ENCODE assay signal across 8 cellular contexts in the genomic region with DNA sequence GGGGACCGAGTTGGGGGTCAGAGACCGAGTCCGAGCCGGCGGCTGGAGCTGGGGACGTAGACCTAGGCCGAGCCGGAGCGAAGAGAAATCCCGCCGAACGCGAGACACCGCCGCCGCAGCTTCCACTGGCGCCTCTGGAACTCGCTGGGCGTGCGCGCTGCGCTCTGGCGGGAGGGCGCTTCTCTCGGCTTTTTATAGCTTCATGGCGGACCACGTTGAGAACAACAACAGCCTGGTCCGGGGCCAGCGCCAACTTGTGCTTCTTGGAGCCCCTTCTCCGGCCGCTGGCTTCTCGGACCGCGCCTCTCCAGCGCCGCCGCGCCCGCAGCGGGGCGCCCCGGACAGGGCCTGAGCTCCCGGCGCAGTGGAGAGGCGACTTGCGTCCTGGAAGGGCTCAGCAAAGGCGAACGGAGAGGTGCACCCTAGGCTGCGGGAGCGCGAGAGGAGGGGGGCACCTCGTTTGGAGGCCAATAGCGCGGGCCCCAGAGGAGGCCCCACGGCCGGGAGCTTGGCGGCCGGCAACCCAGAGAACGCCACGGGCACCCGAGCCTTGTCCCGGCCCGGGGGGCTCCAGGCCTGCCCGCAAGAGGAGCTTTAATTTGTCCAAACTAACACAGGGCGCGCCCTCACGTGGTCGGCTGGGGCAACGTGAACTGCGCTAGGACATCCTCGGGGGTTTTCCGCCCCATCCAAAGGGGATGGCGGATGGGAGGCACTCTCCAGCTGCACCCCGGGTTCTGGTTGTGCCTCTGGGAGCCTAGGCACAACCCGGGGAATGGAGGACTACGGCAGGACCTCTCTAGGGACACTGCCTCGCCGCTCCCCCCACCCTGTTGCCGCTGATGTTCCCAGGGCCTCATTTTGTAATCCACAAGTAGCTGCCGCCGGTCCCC. TPM values are rescaled to one million over a fixed set of nuclear protein-coding genes. Genes with fewer than 3 reads are reported as not detected.
DNase-seq lines count a peak whose midpoint lies in the region; ATAC-seq and TF ChIP-seq lines count a peak whose summit lies in the region.

No MANE protein-coding gene starts in this region.

- peak; percentile 46 for ATAC-seq in GM19035 (IDR thresholded peaks at IDR 0.05; ENCODE audit: unreplicated experiment)

- peak overlapping the region in 1 of 3 donors; percentile 80 for H3K27ac Mint-ChIP-seq in IgD-negative memory B cell
- H3K27ac Mint-ChIP-seq in activated T-helper 2 cell treated with anti-CD3 and anti-CD28 coated beads, Interferon-gamma antibody, Interleukin-2, Interleukin-4, amounts not matched to agents 10 μg/mL and 5 μg/mL and 100 μg/mL, durations not matched to agents 14 hours and 24 hours and 36 hours = peak overlapping the region; percentile 53
- peak overlapping the region; percentile 48 to 81 (median 77) for H3K27ac Mint-ChIP-seq in nephron
- peak overlapping the region; percentile 37 for H3K27ac Mint-ChIP-seq in stimulated activated naive CD8-positive, alpha-beta T cell treated with anti-CD3 and anti-CD28 coated beads, Interleukin-15, Interleukin-2, amounts not matched to agents 100 ng/mL and 50 ng/mL, for 24 hours

- no peaks in the 10 kb centered on the region for H3K9me3 Mint-ChIP-seq in IgD-negative memory B cell
- H3K9me3 Mint-ChIP-seq in activated T-helper 2 cell treated with anti-CD3 and anti-CD28 coated beads, Interferon-gamma antibody, Interleukin-2, Interleukin-4, amounts not matched to agents 10 μg/mL and 5 μg/mL and 100 μg/mL, durations not matched to agents 14 hours and 24 hours and 36 hours = no peaks in the 10 kb centered on the region
- H3K9me3 Mint-ChIP-seq in nephron = no peaks in the 10 kb centered on the region
- no peaks in the 10 kb centered on the region for H3K9me3 Mint-ChIP-seq in stimulated activated naive CD8-positive, alpha-beta T cell treated with anti-CD3 and anti-CD28 coated beads, Interleukin-15, Interleukin-2, amounts not matched to agents 100 ng/mL and 50 ng/mL, for 24 hours

- peak overlapping the region; percentile 88 to 95 (median 92) for H3K4me3 Mint-ChIP-seq in IgD-negative memory B cell
- H3K4me3 Mint-ChIP-seq in activated T-helper 2 cell treated with anti-CD3 and anti-CD28 coated beads, Interferon-gamma antibody, Interleukin-2, Interleukin-4, amounts not matched to agents 10 μg/mL and 5 μg/mL and 100 μg/mL, durations not matched to agents 14 hours and 24 hours and 36 hours (ENCODE audit: low read depth) = peak overlapping the region; percentile 71
- peak overlapping the region; percentile 83 to 90 (median 87) for H3K4me3 Mint-ChIP-seq in nephron
- H3K4me3 Mint-ChIP-seq in stimulated activated naive CD8-positive, alpha-beta T cell treated with anti-CD3 and anti-CD28 coated beads, Interleukin-15, Interleukin-2, amounts not matched to agents 100 ng/mL and 50 ng/mL, for 24 hours = peak overlapping the region; percentile 75

- H3K4me1 Mint-ChIP-seq in IgD-negative memory B cell (peaks cover 5 to 10% (median 8%) of the 10 kb centered on the region in 3 donors), nephron (peaks cover 14% of the 10 kb centered on the region)
- H3K4me1 Mint-ChIP-seq in activated T-helper 2 cell treated with anti-CD3 and anti-CD28 coated beads, Interferon-gamma antibody, Interleukin-2, Interleukin-4, amounts not matched to agents 10 μg/mL and 5 μg/mL and 100 μg/mL, durations not matched to agents 14 hours and 24 hours and 36 hours (ENCODE audit: low read depth) = peaks cover 16% of the 10 kb centered on the region
- peaks cover 25% of the 10 kb centered on the region for H3K4me1 Mint-ChIP-seq in stimulated activated naive CD8-positive, alpha-beta T cell treated with anti-CD3 and anti-CD28 coated beads, Interleukin-15, Interleukin-2, amounts not matched to agents 100 ng/mL and 50 ng/mL, for 24 hours (ENCODE audit: low read depth)

- H3K36me3 Mint-ChIP-seq in IgD-negative memory B cell = no peaks in the 10 kb centered on the region
- H3K36me3 Mint-ChIP-seq in activated T-helper 2 cell treated with anti-CD3 and anti-CD28 coated beads, Interferon-gamma antibody, Interleukin-2, Interleukin-4, amounts not matched to agents 10 μg/mL and 5 μg/mL and 100 μg/mL, durations not matched to agents 14 hours and 24 hours and 36 hours (ENCODE audit: low read depth) = peaks cover 10% of the 10 kb centered on the region
- H3K36me3 Mint-ChIP-seq in nephron (ENCODE audit: low read depth) = peaks cover 6% of the 10 kb centered on the region
- H3K36me3 Mint-ChIP-seq in stimulated activated naive CD8-positive, alpha-beta T cell treated with anti-CD3 and anti-CD28 coated beads, Interleukin-15, Interleukin-2, amounts not matched to agents 100 ng/mL and 50 ng/mL, for 24 hours (ENCODE audit: low read depth) = no peaks in the 10 kb centered on the region

- intact Hi-C loops in activated T-helper 2 cell treated with anti-CD3 and anti-CD28 coated beads, Interferon-gamma antibody, Interleukin-2, Interleukin-4, amounts not matched to agents 10 μg/mL and 5 μg/mL and 100 μg/mL, durations not matched to agents 14 hours and 24 hours and 36 hours (cut with micrococcal nuclease) = loop anchor here (1.0 kb wide), 2 partner anchors 37 to 123 kb away; partner anchors contain the start of gene MBD4

- peak; percentile 74 to 77 for DNase-seq in AML-193 (lab: John Stamatoyannopoulos, UW)
- peak; percentile 84 for DNase-seq in RPMI7951 (ENCODE audit: low read depth)
- peak; percentile 89 for DNase-seq in activated T-helper 2 cell treated with anti-CD3 and anti-CD28 coated beads, Interferon-gamma antibody, Interleukin-2, Interleukin-4, amounts not matched to agents 10 μg/mL and 5 μg/mL and 100 μg/mL, durations not matched to agents 14 hours and 24 hours and 36 hours (ENCODE audit: low spot score)
- DNase-seq in fibroblast of peridontal ligament (ENCODE audit: extremely low read depth) = peak; percentile 83

- peaks cover 8% of the 10 kb centered on the region for H3K27me3 Mint-ChIP-seq in IgD-negative memory B cell
- H3K27me3 Mint-ChIP-seq in activated T-helper 2 cell treated with anti-CD3 and anti-CD28 coated beads, Interferon-gamma antibody, Interleukin-2, Interleukin-4, amounts not matched to agents 10 μg/mL and 5 μg/mL and 100 μg/mL, durations not matched to agents 14 hours and 24 hours and 36 hours (ENCODE audit: low read depth) = no peaks in the 10 kb centered on the region
- peaks cover 3% of the 10 kb centered on the region for H3K27me3 Mint-ChIP-seq in nephron (ENCODE audit: low read depth)
- no peaks in the 10 kb centered on the region for H3K27me3 Mint-ChIP-seq in stimulated activated naive CD8-positive, alpha-beta T cell treated with anti-CD3 and anti-CD28 coated beads, Interleukin-15, Interleukin-2, amounts not matched to agents 100 ng/mL and 50 ng/mL, for 24 hours

- peak; percentile 32 to 62 (median 52) for TF ChIP-seq CTCF in nephron (IDR thresholded peaks at IDR 0.05; ENCODE audit: unreplicated experiment in 3 of 3)

RNA-seq across cellular contexts. Expression of gene HMCES, which starts 37.7 kb away (rescaled TPM):
- polyA plus RNA-seq in IgD-negative memory B cell = 40.1 TPM
- total RNA-seq in RPMI7951 (2014; rRNA removed; shearing (Covaris generic)) = 38.2 and 38.3 TPM in 2 replicates
- total RNA-seq in activated T-helper 2 cell treated with anti-CD3 and anti-CD28 coated beads, Interferon-gamma antibody, Interleukin-2, Interleukin-4, amounts not matched to agents 10 μg/mL and 5 μg/mL and 100 μg/mL, durations not matched to agents 14 hours and 24 hours and 36 hours = 63.6 and 70.7 TPM in 2 replicates

Comparison
In these comparisons a context has a peak if more than half of its experiments do, and no peak if none do; other contexts are left out.
1. Peak in every context shown above with its lines: DNase-seq and ATAC-seq.